In the genomic region with DNA sequence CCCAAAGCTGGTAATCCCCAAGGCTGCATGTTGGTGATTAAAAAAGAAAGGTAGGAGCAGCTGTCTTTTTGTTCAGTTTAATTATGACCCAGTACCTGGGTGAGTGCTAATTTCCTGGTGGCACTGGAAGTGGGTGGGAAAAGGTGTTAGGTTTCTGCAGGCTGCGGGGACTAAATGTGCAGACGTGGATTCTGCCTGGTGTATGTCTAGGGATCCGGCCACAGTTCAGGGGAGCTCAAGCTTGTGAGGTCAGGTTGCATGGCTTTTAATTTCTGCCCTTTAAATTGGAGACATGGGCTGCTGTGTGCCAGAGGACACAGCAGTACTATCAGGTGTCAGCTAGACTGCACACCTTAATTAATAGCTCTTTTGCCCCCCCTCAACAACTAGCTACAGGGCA, we compare ENCODE assay signal across 21 cellular contexts. TPM values are rescaled to one million over a fixed set of nuclear protein-coding genes. Genes with fewer than 3 reads are reported as not detected.
A peak's percentile ranks its signal among the peaks of the same experiment; 100 is the strongest.
DNase-seq lines count a peak whose midpoint lies in the region; TF ChIP-seq lines count a peak whose summit lies in the region.
"Had no signal": no experiment of that assay in that cellular context is flagged by ENCODE, and none has a peak within 500 bp of the region (broad histone marks: within the 10 kb centered on the region; RNA-seq: fewer than 3 reads in every experiment).

No MANE protein-coding gene starts in this region.

- no peak for TF ChIP-seq CTCF in chondrocyte (IDR thresholded peaks at IDR 0.05)

- H3K4me1 Mint-ChIP-seq in chondrocyte (ENCODE audit: low read depth) = peaks cover 30% of the 10 kb centered on the region

- no peaks in the 10 kb centered on the region for H3K27me3 Mint-ChIP-seq in chondrocyte (ENCODE audit: low read depth)
- H3K27me3 Mint-ChIP-seq: central memory CD8-positive, alpha-beta T cell; IgD-negative memory B cell had no signal

- peaks cover 20% of the 10 kb centered on the region for H3K36me3 Mint-ChIP-seq in chondrocyte (ENCODE audit: low read depth)

- H3K27ac Mint-ChIP-seq in chondrocyte (ENCODE audit: unreplicated experiment) = peak overlapping the region; percentile 30
- H3K27ac Mint-ChIP-seq: IgD-negative memory B cell had no signal

- H3K9me3 Mint-ChIP-seq in chondrocyte (ENCODE audit: low read depth) = peaks cover 18% of the 10 kb centered on the region
- H3K9me3 Mint-ChIP-seq: central memory CD8-positive, alpha-beta T cell had no signal

- DNase-seq in D341Med (ENCODE audit: low spot score) (peak; percentile 58), NCI-H1417 treated with DMSO at 0.1 percent for 48 hours (lab: John Stamatoyannopoulos, UW) (peak; percentile 64), NCI-H748 (lab: John Stamatoyannopoulos, UW; ENCODE audit: unreplicated experiment) (peak; percentile 94), chondrocyte (ENCODE audit: low spot score) (no peak), AG08395 (ENCODE audit: low spot score) (no peak), NCI-H345 treated with DMSO at 0.1 percent for 48 hours (lab: John Stamatoyannopoulos, UW; ENCODE audit: unreplicated experiment) (no peak), cortex of kidney (lab: John Stamatoyannopoulos, UW) (no peak)
- DNase-seq in stimulated activated CD4-positive, alpha-beta T cell treated with anti-CD3 and anti-CD28 coated beads, Interleukin-4, amount 100 ng/mL, for 24 hours = no peak
- DNase-seq: activated CD4-positive, alpha-beta T cell treated with anti-CD3 and anti-CD28 coated beads, Interleukin-2, amount 50 U/mL, for 4 hours; activated naive CD4-positive, alpha-beta T cell; anterior cingulate cortex; DND-41; effector CD8-positive, alpha-beta T cell; esophagus squamous epithelium; left ventricle myocardium inferior; MV-4-11; right lobe of liver; stimulated activated naive CD4-positive, alpha-beta T cell treated with Interleukin-2 at 50 U/mL for 16 hours; transverse colon had no signal

- no peak overlapping the region for H3K4me3 Mint-ChIP-seq in chondrocyte (ENCODE audit: unreplicated experiment)
- H3K4me3 Mint-ChIP-seq: central memory CD8-positive, alpha-beta T cell; IgD-negative memory B cell had no signal

RNA-seq across cellular contexts. Expression of gene TBX19, which starts 20.3 kb away (rescaled TPM):
- total RNA-seq in chondrocyte = 1.8 to 2.7 TPM (median 2.1 TPM) in 3 replicates

RNA-seq across cellular contexts. Expression of gene SFT2D2, which starts 34.6 kb away (rescaled TPM):
- 70.8 to 81.9 TPM (median 72.9 TPM) in 3 replicates for total RNA-seq in chondrocyte

Comparison
In these comparisons a context has a peak if more than half of its experiments do, and no peak if none do; other contexts are left out.
1. DNase-seq: peak in D341Med (single experiment), NCI-H1417 treated with DMSO at 0.1 percent for 48 hours (single experiment) and NCI-H748 (single experiment); none in chondrocyte (single experiment), AG08395 (single experiment), NCI-H345 treated with DMSO at 0.1 percent for 48 hours (single experiment), cortex of kidney (single experiment) and stimulated activated CD4-positive, alpha-beta T cell treated with anti-CD3 and anti-CD28 coated beads, Interleukin-4, amount 100 ng/mL, for 24 hours (single experiment).